Comparison of ENCODE assay signal across 20 cellular contexts in the genomic region with DNA sequence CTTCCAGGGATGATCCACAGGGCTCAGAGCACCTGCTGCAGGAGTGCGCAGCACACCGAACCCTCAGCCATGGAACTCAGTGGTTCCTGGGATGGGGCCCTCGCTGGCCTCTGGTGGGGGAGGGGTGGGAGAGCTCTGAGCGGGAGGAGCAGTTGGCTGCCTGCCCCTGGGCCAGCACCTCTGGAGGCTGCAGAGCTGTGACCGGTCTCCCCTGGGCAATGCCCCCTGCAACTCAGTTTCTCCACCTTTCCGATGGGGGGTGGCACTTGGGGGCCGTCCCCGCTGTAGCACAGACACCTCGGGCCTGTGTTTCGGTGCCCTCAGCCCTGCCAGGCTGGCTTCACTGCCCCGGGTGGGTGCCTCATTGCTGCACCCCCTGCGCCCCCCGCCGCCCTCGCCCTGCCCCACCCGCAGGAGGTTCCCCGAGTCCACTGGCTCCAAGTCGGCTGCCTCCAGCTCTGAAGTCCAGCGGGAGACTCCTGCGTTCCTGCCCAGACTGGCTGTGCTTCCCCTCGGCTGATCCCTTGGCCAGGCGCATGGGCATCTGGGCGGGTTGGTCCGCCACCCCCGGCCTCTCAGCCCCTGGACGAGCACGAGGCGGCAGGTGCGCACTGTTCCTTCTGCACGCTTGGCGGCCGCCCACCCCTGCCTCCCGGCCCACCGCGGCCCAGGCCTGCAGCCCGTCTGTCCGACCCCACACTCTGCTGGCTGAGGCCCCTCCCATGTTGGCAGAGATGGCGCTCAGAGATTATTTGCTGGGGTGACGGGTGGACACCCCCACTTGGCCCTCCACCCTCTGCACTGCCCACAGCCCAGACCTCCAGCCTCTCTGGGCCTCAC. TPM values are rescaled to one million over a fixed set of nuclear protein-coding genes. Genes with fewer than 3 reads are reported as not detected.
DNase-seq lines count a peak whose midpoint lies in the region; ATAC-seq and TF ChIP-seq lines count a peak whose summit lies in the region.
"Had no signal": no experiment of that assay in that cellular context is flagged by ENCODE, and none has a peak within 500 bp of the region (broad histone marks: within the 10 kb centered on the region; RNA-seq: fewer than 3 reads in every experiment).

No MANE protein-coding gene starts in this region.

- TF ChIP-seq CTCF in psoas muscle (IDR thresholded peaks at IDR 0.05) (no peak), osteoblast (IDR thresholded peaks at IDR 0.05; ENCODE audit: extremely low read depth, low read depth, low read length) (no peak), ovary (IDR thresholded peaks at IDR 0.05) (no peak)

- H3K4me3 ChIP-seq in NT2/D1 (ENCODE audit: insufficient read length, low read depth) (no peak overlapping the region), psoas muscle (no peak overlapping the region), osteoblast (ENCODE audit: insufficient read depth, low read length) (no peak overlapping the region), ovary (no peak overlapping the region)
- H3K4me3 ChIP-seq: BLaER1, GM12878, GM23248, HAP-1 had no signal

- H3K9me3 ChIP-seq in NT2/D1 (ENCODE audit: insufficient read depth, low read length) (no peaks in the 10 kb centered on the region), psoas muscle (no peaks in the 10 kb centered on the region), osteoblast (ENCODE audit: low read depth, low read length) (no peaks in the 10 kb centered on the region), ovary (no peaks in the 10 kb centered on the region)
- H3K9me3 ChIP-seq: BLaER1, Caco-2, HAP-1 had no signal

- intact Hi-C loops in psoas muscle (cut with DNase I) (no loop called here), ovary (cut with DNase I) (loop anchor here in 1 of 4 donors (5.0 kb wide), 1 partner anchor 107 kb away; the partner anchor contains the start of gene AP2A2)

- TF ChIP-seq POLR2A in ovary (IDR thresholded peaks at IDR 0.05) = no peak

- H3K4me1 ChIP-seq in NT2/D1 (ENCODE audit: insufficient read depth, insufficient read length) (peaks cover 8% of the 10 kb centered on the region), psoas muscle (peaks cover 12% of the 10 kb centered on the region), osteoblast (ENCODE audit: insufficient read depth, low read length) (no peaks in the 10 kb centered on the region), ovary (ENCODE audit: insufficient read depth) (peaks cover 4% of the 10 kb centered on the region)
- H3K4me1 ChIP-seq: Caco-2, HAP-1 had no signal

- H4K20me1 ChIP-seq in osteoblast (ENCODE audit: insufficient read depth, low read length) = no peaks in the 10 kb centered on the region
- H4K20me1 ChIP-seq: BLaER1 had no signal

- no peak overlapping the region for H2AFZ ChIP-seq in osteoblast (ENCODE audit: low read length)
- H2AFZ ChIP-seq: GM23248 had no signal

- ATAC-seq in left lobe of liver (peak; percentile 7), psoas muscle (peak in 3 of 4 donors; percentile 13 to 32 (median 26))
- ATAC-seq: GM12878 had no signal

- 30 to 44% (median 38%) methylated on average over 30 to 39 of the region's 39 CpGs for WGBS in psoas muscle, 3 donors
- 53 to 71% (median 65%) methylated on average over 31 to 39 of the region's 39 CpGs for WGBS in ovary, 3 donors

- DNase-seq in DMS53 (lab: John Stamatoyannopoulos, UW) = peak; percentile 40
- no peak for DNase-seq in DMS53 treated with DMSO at 0.1 percent for 48 hours (lab: John Stamatoyannopoulos, UW; ENCODE audit: unreplicated experiment)
- no peak for DNase-seq in NT2/D1 (ENCODE audit: low read depth, low spot score)
- no peak for DNase-seq in left lobe of liver (ENCODE audit: low spot score)
- DNase-seq in psoas muscle = no peak
- no peak for DNase-seq in DMS153 treated with DMSO at 0.1 percent for 48 hours (lab: John Stamatoyannopoulos, UW; ENCODE audit: unreplicated experiment)
- no peak for DNase-seq in osteoblast (ENCODE audit: insufficient read length, low spot score, missing footprints)
- no peak for DNase-seq in ovary
- DNase-seq: AML-193; Caco-2; CD8-positive, alpha-beta memory T cell; DMS79; HFFc6 had no signal

- H3K36me3 ChIP-seq in NT2/D1 (ENCODE audit: insufficient read depth, insufficient read length, low read length) = no peaks in the 10 kb centered on the region
- no peaks in the 10 kb centered on the region for H3K36me3 ChIP-seq in psoas muscle (ENCODE audit: insufficient read depth in 1 of 2, low read depth in 1 of 2)
- H3K36me3 ChIP-seq in osteoblast (ENCODE audit: insufficient read depth, low read length) = no peaks in the 10 kb centered on the region
- H3K36me3 ChIP-seq in ovary = no peaks in the 10 kb centered on the region
- H3K36me3 ChIP-seq: BLaER1, HAP-1 had no signal

- no peak overlapping the region for H3K27ac ChIP-seq in psoas muscle
- H3K27ac ChIP-seq in osteoblast (ENCODE audit: low read depth, low read length) = no peak overlapping the region
- H3K27ac ChIP-seq in ovary = no peak overlapping the region
- H3K27ac ChIP-seq: 22Rv1, GM23248, HL-60 had no signal

- no peak overlapping the region for H3K4me2 ChIP-seq in osteoblast (ENCODE audit: insufficient read depth, low read length)
- H3K4me2 ChIP-seq: BLaER1 had no signal

- no peaks in the 10 kb centered on the region for H3K79me2 ChIP-seq in osteoblast (ENCODE audit: insufficient read depth, low read length)

- TF ChIP-seq EP300 in ovary (IDR thresholded peaks at IDR 0.05) = no peak

- H3K9ac ChIP-seq in NT2/D1 (ENCODE audit: insufficient read length, low read depth) = peak overlapping the region; percentile 0
- H3K9ac ChIP-seq: BLaER1, GM23248 had no signal

- H3K27me3 ChIP-seq in NT2/D1 (ENCODE audit: insufficient read depth, insufficient read length) (no peaks in the 10 kb centered on the region), psoas muscle (ENCODE audit: insufficient read depth in 3 of 3, low read length in 2 of 3) (peaks cover 0 to 4% (median 0%) of the 10 kb centered on the region in 3 donors), osteoblast (ENCODE audit: insufficient read depth, low read length) (no peaks in the 10 kb centered on the region), ovary (no peaks in the 10 kb centered on the region)
- H3K27me3 ChIP-seq: BLaER1 had no signal

RNA-seq across cellular contexts. Expression of gene MUC6, which starts 1.8 kb away (rescaled TPM):
- total RNA-seq in left lobe of liver = 1.0 TPM
- total RNA-seq in psoas muscle = not detected
- polyA plus RNA-seq in psoas muscle = under 1 TPM; under 0.01 to 0.04 (median 0.01) TPM
- not detected in 2 replicates for total RNA-seq in osteoblast
- 1 to 10 TPM in 1 of 7 donors, under 1 TPM in 5, not detected in 1; 0.23 to 7.2 (median 0.41) TPM for total RNA-seq in ovary
- polyA plus RNA-seq in ovary = under 1 TPM; 0.02 to 0.06 TPM
- total RNA-seq: Caco-2; CD8-positive, alpha-beta memory T cell; G401; GM23248; HFFc6 had no signal
- polyA plus RNA-seq: CD8-positive, alpha-beta memory T cell; GM23248 had no signal

RNA-seq across cellular contexts. Expression of gene MUC2, which starts 40.0 kb away (rescaled TPM):
- total RNA-seq in left lobe of liver = 0.38 TPM
- total RNA-seq in psoas muscle = under 1 TPM in 3 of 4 donors, not detected in 1; 0.02 to 0.44 (median 0.04) TPM
- under 1 TPM in 2 of 3 donors, not detected in 1; under 0.01 to 0.01 TPM for polyA plus RNA-seq in psoas muscle
- total RNA-seq in osteoblast = not detected in 2 replicates
- total RNA-seq in ovary = 1 to 10 TPM in 1 of 7 donors, under 1 TPM in 3, not detected in 3; 0.02 to 3.3 (median 0.27) TPM
- polyA plus RNA-seq in ovary = under 1 TPM in 1 of 2 donors, not detected in 1; 0.02 TPM
- total RNA-seq: CD8-positive, alpha-beta memory T cell; G401; GM23248 had no signal
- polyA plus RNA-seq: CD8-positive, alpha-beta memory T cell; GM12878; GM23248 had no signal
